In genomic region chr12:14283489-14284144, GRCh38 we compare ENCODE assay signal across 9 cellular contexts.
DNase-seq lines count a peak whose midpoint lies in the region; ATAC-seq and TF ChIP-seq lines count a peak whose summit lies in the region.
"Had no signal": no experiment of that assay in that cellular context is flagged by ENCODE, and none has a peak within 500 bp of the region (broad histone marks: within the 10 kb centered on the region; RNA-seq: fewer than 3 reads in every experiment).

No MANE protein-coding gene starts in this region.

- H3F3A ChIP-seq in SU-DHL-6 (ENCODE audit: insufficient read depth) = peaks cover 44% of the 10 kb centered on the region

- ATAC-seq in HG03196 (IDR thresholded peaks at IDR 0.05; ENCODE audit: unreplicated experiment) = peak; percentile 41
- ATAC-seq in psoas muscle = no peak
- no peak for ATAC-seq in foreskin keratinocyte

- DNase-seq in NCI-H748 (lab: John Stamatoyannopoulos, UW; ENCODE audit: unreplicated experiment) = peak; percentile 38
- no peak for DNase-seq in NCI-H748 treated with DMSO at 0.1 percent for 48 hours (lab: John Stamatoyannopoulos, UW)
- DNase-seq in spleen = no peak
- no peak for DNase-seq in psoas muscle
- DNase-seq in foreskin keratinocyte = no peak
- DNase-seq in vagina (ENCODE audit: extremely low spot score in 2 of 2) = no peak
- DNase-seq: hypothalamus had no signal

- H3K4me3 ChIP-seq in SU-DHL-6 (ENCODE audit: insufficient read depth, low read length, poor library complexity, severe bottlenecking) (peak overlapping the region; percentile 54), spleen (no peak overlapping the region), psoas muscle (no peak overlapping the region), vagina (no peak overlapping the region)

- TF ChIP-seq CTCF in SU-DHL-6 (IDR thresholded peaks at IDR 0.05; ENCODE audit: insufficient read depth, low read length, poor library complexity, severe bottlenecking) = no peak
- peak in 2 of 11 experiments; percentile 9 to 21 for TF ChIP-seq CTCF in spleen (IDR thresholded peaks at IDR 0.05 in 8 of 11, conservative IDR thresholded peaks at IDR 0.05 in 3 of 11)
- TF ChIP-seq CTCF in psoas muscle (IDR thresholded peaks at IDR 0.05) = no peak
- TF ChIP-seq CTCF in foreskin keratinocyte (conservative IDR thresholded peaks at IDR 0.05) = no peak
- TF ChIP-seq CTCF in vagina (IDR thresholded peaks at IDR 0.05) = no peak

- H3K27ac ChIP-seq in SU-DHL-6 (ENCODE audit: low read depth, low read length) (peak overlapping the region; percentile 99), spleen (peak overlapping the region; percentile 57 to 88 (median 80)), psoas muscle (no peak overlapping the region), foreskin keratinocyte (no peak overlapping the region), vagina (no peak overlapping the region)

- no peaks in the 10 kb centered on the region for H3K9me3 ChIP-seq in SU-DHL-6 (ENCODE audit: insufficient read depth, low read length)
- peaks cover 0 to 60% (median 14%) of the 10 kb centered on the region in 8 donors for H3K9me3 ChIP-seq in spleen
- H3K9me3 ChIP-seq in psoas muscle = peaks cover 3% of the 10 kb centered on the region
- no peaks in the 10 kb centered on the region for H3K9me3 ChIP-seq in vagina

- H3K36me3 ChIP-seq in SU-DHL-6 (ENCODE audit: low read length) = no peaks in the 10 kb centered on the region; the same call in 1 of the 2 replicates
- no peaks in the 10 kb centered on the region for H3K36me3 ChIP-seq in spleen
- no peaks in the 10 kb centered on the region for H3K36me3 ChIP-seq in psoas muscle (ENCODE audit: insufficient read depth in 1 of 2, low read depth in 1 of 2)
- no peaks in the 10 kb centered on the region for H3K36me3 ChIP-seq in vagina

- H3K4me2 ChIP-seq in SU-DHL-6 (ENCODE audit: low read depth, low read length, poor library complexity, severe bottlenecking) = peak overlapping the region; percentile 93

- WGBS in spleen, 5 donors = 59 to 65% (median 64%) methylated on average over 6 of the region's 6 CpGs
- 46 to 55% (median 48%) methylated on average over 6 of the region's 6 CpGs for WGBS in psoas muscle, 3 donors

- no peak for TF ChIP-seq POLR2A in spleen (IDR thresholded peaks at IDR 0.05)
- TF ChIP-seq POLR2A in vagina (IDR thresholded peaks at IDR 0.05) = no peak

- H3K9me2 ChIP-seq in SU-DHL-6 (replicated peaks; ENCODE audit: insufficient read depth, low read length) = no peaks in the 10 kb centered on the region

- peaks cover 23% of the 10 kb centered on the region; the same call in 1 of the 2 replicates for H3K79me2 ChIP-seq in SU-DHL-6 (ENCODE audit: insufficient read depth, low read length)

- peaks cover 0 to 24% (median 13%) of the 10 kb centered on the region in 6 donors for H3K4me1 ChIP-seq in spleen
- H3K4me1 ChIP-seq in psoas muscle = no peaks in the 10 kb centered on the region
- no peaks in the 10 kb centered on the region for H3K4me1 ChIP-seq in foreskin keratinocyte
- no peaks in the 10 kb centered on the region for H3K4me1 ChIP-seq in vagina

- H3K27me3 ChIP-seq in SU-DHL-6 (ENCODE audit: low read length) (no peaks in the 10 kb centered on the region), spleen (replicated peaks in 1 of 7) (no peaks in the 10 kb centered on the region), psoas muscle (ENCODE audit: insufficient read depth in 3 of 3, low read length in 2 of 3) (no peaks in the 10 kb centered on the region), foreskin keratinocyte (no peaks in the 10 kb centered on the region), vagina (no peaks in the 10 kb centered on the region)

- intact Hi-C loops in spleen (cut with DNase I; ENCODE audit: low total_unique reads) = no loop called here
- intact Hi-C loops in psoas muscle (cut with DNase I) = no loop called here
- intact Hi-C loops in vagina (cut with DNase I) = no loop called here

- H4K20me1 ChIP-seq in SU-DHL-6 (ENCODE audit: low read depth, low read length) = no peaks in the 10 kb centered on the region

- H3K9ac ChIP-seq in SU-DHL-6 (ENCODE audit: low read length) = peak overlapping the region; percentile 72

- H2AFZ ChIP-seq in SU-DHL-6 (ENCODE audit: low read depth, low read length, severe bottlenecking) = no peak overlapping the region

Comparison
In these comparisons a context has a peak if more than half of its experiments do, and no peak if none do; other contexts are left out.
1. H3K27ac ChIP-seq: peak in SU-DHL-6 (single experiment) and spleen (8 of 8); none in psoas muscle (single experiment), foreskin keratinocyte (single experiment) and vagina (single experiment).